ENCODE assay signal across 11 cellular contexts in the genomic region with DNA sequence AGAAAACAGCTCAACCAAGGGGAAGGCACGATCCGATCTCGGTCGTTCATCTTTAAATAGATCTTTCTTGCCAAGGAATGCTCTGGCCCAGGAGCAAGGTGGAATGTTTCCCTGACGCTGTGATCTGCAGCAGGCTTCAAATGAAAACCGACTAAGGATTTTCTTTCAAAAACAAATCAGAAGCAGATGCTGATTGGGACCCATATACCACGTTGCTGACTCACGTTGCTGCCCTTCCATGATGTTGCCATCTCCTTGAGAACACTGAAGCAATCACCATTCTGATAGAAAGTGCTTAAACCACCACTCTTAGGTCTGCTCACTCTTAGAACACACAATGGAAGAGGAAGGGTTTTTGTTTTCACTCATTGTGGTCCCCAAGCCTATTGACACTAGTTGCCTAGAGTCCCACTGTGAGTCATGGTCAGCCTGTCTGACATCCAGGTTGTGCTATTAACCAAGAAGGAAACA. TPM values are rescaled to one million over a fixed set of nuclear protein-coding genes. Genes with fewer than 3 reads are reported as not detected.
DNase-seq lines count a peak whose midpoint lies in the region; ATAC-seq, FAIRE-seq and TF ChIP-seq lines count a peak whose summit lies in the region.
"Had no signal": no experiment of that assay in that cellular context is flagged by ENCODE, and none has a peak within 500 bp of the region (broad histone marks: within the 10 kb centered on the region; RNA-seq: fewer than 3 reads in every experiment).

No MANE protein-coding gene starts in this region.

- no peaks in the 10 kb centered on the region for H3K9me2 ChIP-seq in Karpas-422 (replicated peaks; ENCODE audit: insufficient read depth, low read length)

- no peak overlapping the region for H2AK5ac ChIP-seq in neuronal stem cell (ENCODE audit: low read depth, low read length)

- H3K36me3 ChIP-seq in brain microvascular endothelial cell (replicated peaks): no peaks in the 10 kb centered on the region
- H3K36me3 ChIP-seq in neuronal stem cell (replicated peaks in 1 of 2; ENCODE audit: control insufficient read depth in 2 of 2, insufficient read depth in 2 of 2, low read length in 2 of 2): no peaks in the 10 kb centered on the region
- H3K36me3 ChIP-seq in colonic mucosa: no peaks in the 10 kb centered on the region
- peaks cover 35% of the 10 kb centered on the region for H3K36me3 ChIP-seq in Karpas-422 (ENCODE audit: insufficient read depth, low read length)

- peaks cover 3 to 5% of the 10 kb centered on the region in 2 donors for H3K4me1 ChIP-seq in neuronal stem cell (ENCODE audit: control insufficient read depth in 2 of 2, insufficient read depth in 1 of 2, low read depth in 1 of 2, low read length in 2 of 2)
- H3K4me1 ChIP-seq in colonic mucosa: no peaks in the 10 kb centered on the region
- H3K4me1 ChIP-seq in Karpas-422 (ENCODE audit: low read length): no peaks in the 10 kb centered on the region
- H3K4me1 ChIP-seq: suprapubic skin had no signal

- no peak overlapping the region for H2BK15ac ChIP-seq in neuronal stem cell (ENCODE audit: low read length)

- TF ChIP-seq POLR2A in GM12892 (IDR thresholded peaks at IDR 0.05; ENCODE audit: low read depth, low read length): no peak

- H3K4me3 ChIP-seq in brain microvascular endothelial cell (ENCODE audit: low read depth, low read length) (no peak overlapping the region), neuronal stem cell (ENCODE audit: low read length in 2 of 2) (no peak overlapping the region), colonic mucosa (no peak overlapping the region), Karpas-422 (ENCODE audit: low read length) (no peak overlapping the region)
- H3K4me3 ChIP-seq: suprapubic skin had no signal

- no peak overlapping the region for H3K27ac ChIP-seq in brain microvascular endothelial cell
- H3K27ac ChIP-seq in neuronal stem cell (replicated peaks; ENCODE audit: low read length): no peak overlapping the region
- H3K27ac ChIP-seq in colonic mucosa: no peak overlapping the region
- no peak overlapping the region for H3K27ac ChIP-seq in Karpas-422 (ENCODE audit: low read length)
- H3K27ac ChIP-seq: suprapubic skin had no signal

- H3K9ac ChIP-seq in neuronal stem cell (ENCODE audit: low read depth, low read length, poor library complexity) (no peak overlapping the region), colonic mucosa (ENCODE audit: low read depth in 2 of 2, low read length in 2 of 2) (no peak overlapping the region), Karpas-422 (ENCODE audit: low read length) (no peak overlapping the region)

- peak; percentile 61 for ATAC-seq in HG03045 (IDR thresholded peaks at IDR 0.05; ENCODE audit: unreplicated experiment)

- intact Hi-C loops in colonic mucosa (cut with DNase I): no loop called here

- H3K14ac ChIP-seq in neuronal stem cell (ENCODE audit: low read length): no peak overlapping the region

- no peak overlapping the region for H3K4me2 ChIP-seq in neuronal stem cell (ENCODE audit: insufficient read depth, low read length, poor library complexity, severe bottlenecking)
- H3K4me2 ChIP-seq in Karpas-422 (ENCODE audit: low read depth, low read length, poor library complexity, severe bottlenecking): no peak overlapping the region

- no peak overlapping the region for H3K23ac ChIP-seq in neuronal stem cell (ENCODE audit: low read depth, low read length, poor library complexity)

- no peak overlapping the region for H3K18ac ChIP-seq in neuronal stem cell (ENCODE audit: low read length)

- in situ Hi-C loops in brain microvascular endothelial cell (cut with HindIII; ENCODE audit: low pct_ligation_motif_present, low sequenced_read_pairs): no loop called here

- H4K91ac ChIP-seq in neuronal stem cell (ENCODE audit: low read depth, low read length, poor library complexity): no peak overlapping the region

- H2BK5ac ChIP-seq in neuronal stem cell (ENCODE audit: low read length): no peak overlapping the region

- H3K79me1 ChIP-seq in neuronal stem cell (ENCODE audit: low read depth, low read length): no peaks in the 10 kb centered on the region

- WGBS in neuronal stem cell (ENCODE audit: extremely low coverage in 2 of 2, insufficient read length in 2 of 2, insufficient replicate concordance in 1 of 2), 2 donors: no CpG with 5 or more reads among the region's 8 CpGs

- no peak for DNase-seq in GM12892 (ENCODE audit: insufficient read length)
- peak; percentile 32 for DNase-seq in brain microvascular endothelial cell
- no peak for DNase-seq in neuronal stem cell (ENCODE audit: low spot score)
- no peak for DNase-seq in A172 (ENCODE audit: low spot score)
- DNase-seq in colonic mucosa: no peak
- DNase-seq in NCI-H2171 treated with DMSO at 0.1 percent for 48 hours (lab: John Stamatoyannopoulos, UW): no peak
- DNase-seq in Karpas-422: no peak
- DNase-seq: activated naive CD8-positive, alpha-beta T cell treated with anti-CD3 and anti-CD28 coated beads, Interleukin-2, amount 10 ng/mL, durations not matched to agents 7 days and 5 days; NCI-H1417 treated with DMSO at 0.1 percent for 48 hours had no signal

- no peaks in the 10 kb centered on the region for H3K27me3 ChIP-seq in brain microvascular endothelial cell (replicated peaks)
- H3K27me3 ChIP-seq in neuronal stem cell (ENCODE audit: control insufficient read depth in 3 of 3, insufficient read depth in 3 of 3, low read depth in 1 of 3, low read length in 3 of 3): no peaks in the 10 kb centered on the region
- H3K27me3 ChIP-seq in colonic mucosa: no peaks in the 10 kb centered on the region
- H3K27me3 ChIP-seq in Karpas-422 (ENCODE audit: low read length): no peaks in the 10 kb centered on the region
- H3K27me3 ChIP-seq: suprapubic skin had no signal

- no peaks in the 10 kb centered on the region for H3K9me3 ChIP-seq in neuronal stem cell (replicated peaks in 1 of 2; ENCODE audit: control insufficient read depth in 2 of 2, insufficient read depth in 1 of 2, low read depth in 1 of 2, low read length in 2 of 2)
- no peaks in the 10 kb centered on the region for H3K9me3 ChIP-seq in colonic mucosa
- no peaks in the 10 kb centered on the region for H3K9me3 ChIP-seq in Karpas-422 (ENCODE audit: low read length)
- H3K9me3 ChIP-seq: suprapubic skin had no signal

- no peak overlapping the region for H2BK120ac ChIP-seq in neuronal stem cell (ENCODE audit: low read depth, low read length)

- H2BK12ac ChIP-seq in neuronal stem cell (ENCODE audit: low read length): no peak overlapping the region

- no peak for TF ChIP-seq CTCF in brain microvascular endothelial cell (IDR thresholded peaks at IDR 0.05; ENCODE audit: low read depth, low read length, missing control alignments)
- TF ChIP-seq CTCF in colonic mucosa (IDR thresholded peaks at IDR 0.05): no peak

- H2AFZ ChIP-seq in neuronal stem cell (ENCODE audit: low read length): peak overlapping the region; percentile 79
- no peak overlapping the region for H2AFZ ChIP-seq in Karpas-422 (ENCODE audit: low read length)

- no peaks in the 10 kb centered on the region for H3K79me2 ChIP-seq in Karpas-422 (ENCODE audit: low read length)

- no peak overlapping the region for H3K4ac ChIP-seq in neuronal stem cell (ENCODE audit: low read length)

- H4K8ac ChIP-seq in neuronal stem cell (ENCODE audit: low read depth, low read length): no peak overlapping the region

- FAIRE-seq in GM12892 (lab: Jason Lieb, UNC): peak; percentile 48

- H4K20me1 ChIP-seq in Karpas-422 (ENCODE audit: insufficient read depth, low read depth, low read length): no peaks in the 10 kb centered on the region

RNA-seq across cellular contexts. Expression of a gene that starts 26.1 kb away (rescaled TPM):
- polyA plus RNA-seq in GM12892 (2012; ENCODE audit: missing spikeins): 40.5 TPM
- polyA plus RNA-seq in neuronal stem cell (2013, experiment 1 of 2): 40.7 TPM
- 42.2 TPM for polyA plus RNA-seq in neuronal stem cell (2013, experiment 2 of 2)
- 59.8 and 65.9 TPM in 2 replicates for total RNA-seq in A172 (2014; rRNA removed; shearing (Covaris generic))
- 10 to 100 TPM; 45.6 to 67.2 TPM for total RNA-seq in colonic mucosa
- total RNA-seq in Karpas-422 (2014; rRNA removed; shearing (Covaris generic); ENCODE audit: low replicate concordance): 18.9 and 59.9 TPM in 2 replicates

RNA-seq across cellular contexts. Expression of a gene that starts 51.5 kb away (rescaled TPM):
- 40.2 TPM for polyA plus RNA-seq in GM12892 (2012; ENCODE audit: missing spikeins)
- polyA plus RNA-seq in neuronal stem cell (2013, experiment 1 of 2): not detected
- not detected for polyA plus RNA-seq in neuronal stem cell (2013, experiment 2 of 2)
- not detected in 2 replicates for total RNA-seq in A172 (2014; rRNA removed; shearing (Covaris generic))
- total RNA-seq in colonic mucosa: 1 to 10 TPM; 3.6 to 5.0 TPM
- 49.1 and 102 TPM in 2 replicates for total RNA-seq in Karpas-422 (2014; rRNA removed; shearing (Covaris generic); ENCODE audit: low replicate concordance)
